Comparison of ENCODE assay signal across 11 cellular contexts in the genomic region with DNA sequence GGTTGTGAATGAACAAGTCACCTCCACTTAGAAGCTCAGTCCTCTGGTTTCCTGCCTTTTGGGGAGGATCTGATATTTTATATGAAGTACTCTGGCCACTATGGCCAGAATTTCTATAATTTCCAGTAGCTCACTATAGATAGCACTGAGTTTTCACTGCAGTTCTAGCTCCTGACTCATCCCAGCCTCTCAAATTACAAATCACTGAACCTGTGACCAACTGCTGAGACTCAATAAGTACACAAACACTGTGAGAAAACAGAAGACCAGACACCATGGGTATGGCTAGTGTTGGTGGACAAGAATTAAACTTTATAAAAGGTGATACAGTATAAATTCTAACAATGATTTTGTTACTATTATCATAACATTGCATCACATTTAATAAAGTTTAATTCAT. TPM values are rescaled to one million over a fixed set of nuclear protein-coding genes. Genes with fewer than 3 reads are reported as not detected.
DNase-seq lines count a peak whose midpoint lies in the region; ATAC-seq and TF ChIP-seq lines count a peak whose summit lies in the region.
"Had no signal": no experiment of that assay in that cellular context is flagged by ENCODE, and none has a peak within 500 bp of the region (broad histone marks: within the 10 kb centered on the region; RNA-seq: fewer than 3 reads in every experiment).

No MANE protein-coding gene starts in this region.

- no peak overlapping the region for H2BK12ac ChIP-seq in H9 (ENCODE audit: insufficient read length, low read depth, low read length)

- H3K27me3 ChIP-seq in endodermal cell (ENCODE audit: control insufficient read depth, insufficient read depth, low read length, poor library complexity, severe bottlenecking): no peaks in the 10 kb centered on the region
- H3K27me3 ChIP-seq in H9 (ENCODE audit: insufficient read depth, low read length): no peaks in the 10 kb centered on the region
- H3K27me3 ChIP-seq: spleen had no signal

- H3K4me2 ChIP-seq in H9 (ENCODE audit: insufficient read depth, insufficient read length, low read length): no peak overlapping the region

- no peaks in the 10 kb centered on the region for H3K79me2 ChIP-seq in H9 (ENCODE audit: insufficient read depth, low read length)

- H3K27ac Mint-ChIP-seq in endodermal cell (peak overlapping the region; percentile 5), osteocyte (ENCODE audit: unreplicated experiment) (peak overlapping the region; percentile 25), type B pancreatic cell (no peak overlapping the region), H9 (peak overlapping the region in 1 of 3 experiments; percentile 30; a peak in 1 of 7 replicates)

- no peak overlapping the region for H3K14ac ChIP-seq in H9 (ENCODE audit: insufficient read depth, low read length)

- no peak overlapping the region for H2BK15ac ChIP-seq in H9 (ENCODE audit: low read depth, low read length)

- no peak overlapping the region for H3K18ac ChIP-seq in H9 (ENCODE audit: insufficient read length, low read depth, low read length)

- H4K20me1 ChIP-seq in H9 (ENCODE audit: control insufficient read depth, insufficient read depth, insufficient read length): no peaks in the 10 kb centered on the region

- H4K91ac ChIP-seq in H9 (ENCODE audit: insufficient read length, low read depth, low read length): no peak overlapping the region

- no peak overlapping the region for H4K8ac ChIP-seq in H9 (replicated peaks; ENCODE audit: insufficient read length, low read depth, low read length)

- no peaks in the 10 kb centered on the region for H3K9me3 ChIP-seq in endodermal cell (ENCODE audit: control insufficient read depth, low read length)
- H3K9me3 ChIP-seq in H9 (ENCODE audit: control insufficient read depth, low read depth, low read length): no peaks in the 10 kb centered on the region
- H3K9me3 ChIP-seq: spleen had no signal

- H3K4me1 ChIP-seq in endodermal cell (ENCODE audit: control insufficient read depth, insufficient read depth, low read length) (no peaks in the 10 kb centered on the region), H9 (ENCODE audit: insufficient read depth, low read length) (no peaks in the 10 kb centered on the region)

- H3K23ac ChIP-seq in H9 (ENCODE audit: insufficient read length, low read depth, low read length): no peak overlapping the region

- H2BK120ac ChIP-seq in H9 (ENCODE audit: low read depth, low read length, poor library complexity, severe bottlenecking): no peak overlapping the region

- H3K4me1 Mint-ChIP-seq in endodermal cell: peaks cover 12% of the 10 kb centered on the region
- H3K4me1 Mint-ChIP-seq in osteocyte (ENCODE audit: unreplicated experiment): peaks cover 23% of the 10 kb centered on the region
- no peaks in the 10 kb centered on the region for H3K4me1 Mint-ChIP-seq in type B pancreatic cell (ENCODE audit: unreplicated experiment)
- peaks cover 5 to 6% of the 10 kb centered on the region in 2 experiments for H3K4me1 Mint-ChIP-seq in H9
- H3K4me1 Mint-ChIP-seq: brain had no signal

- H3T11ph ChIP-seq in H9 (ENCODE audit: low read length): no peak overlapping the region

- no peak overlapping the region for H3K4ac ChIP-seq in H9 (ENCODE audit: low read depth, low read length)

- H2AFZ ChIP-seq in H9 (ENCODE audit: low read length): no peak overlapping the region

- no peak overlapping the region for H2BK5ac ChIP-seq in H9 (ENCODE audit: insufficient read length, low read length)

- peaks cover 29% of the 10 kb centered on the region for H3K36me3 Mint-ChIP-seq in endodermal cell (ENCODE audit: low read depth)
- H3K36me3 Mint-ChIP-seq in osteocyte (ENCODE audit: unreplicated experiment): peaks cover 25% of the 10 kb centered on the region
- H3K36me3 Mint-ChIP-seq in type B pancreatic cell: peaks cover 22% of the 10 kb centered on the region
- peaks cover 4 to 25% (median 16%) of the 10 kb centered on the region in 3 experiments; a peak in 6 of 7 replicates for H3K36me3 Mint-ChIP-seq in H9 (ENCODE audit: insufficient read depth in 1 of 3, low read depth in 3 of 3)

- H3K27ac ChIP-seq in endodermal cell (ENCODE audit: low read depth, low read length) (no peak overlapping the region), H9 (ENCODE audit: insufficient read length, low read depth, low read length) (no peak overlapping the region)
- H3K27ac ChIP-seq: spleen had no signal

- no peak for TF ChIP-seq CTCF in endodermal cell (conservative IDR thresholded peaks at IDR 0.05)
- no peak for TF ChIP-seq CTCF in osteocyte (IDR thresholded peaks at IDR 0.05)
- no peak for TF ChIP-seq CTCF in type B pancreatic cell (conservative IDR thresholded peaks at IDR 0.05)
- TF ChIP-seq CTCF in H9 (conservative IDR thresholded peaks at IDR 0.05): no peak

- no peak overlapping the region for H2BK20ac ChIP-seq in H9 (ENCODE audit: low read depth, low read length, poor library complexity, severe bottlenecking)

- DNase-seq in Daoy (ENCODE audit: low read depth): peak; percentile 21
- DNase-seq in NCI-H510A treated with DMSO at 0.1 percent for 48 hours (lab: John Stamatoyannopoulos, UW): peak; percentile 39
- no peak for DNase-seq in endodermal cell
- no peak for DNase-seq in osteocyte (ENCODE audit: extremely low spot score, unreplicated experiment)
- DNase-seq in type B pancreatic cell (ENCODE audit: extremely low spot score, unreplicated experiment): no peak
- no peak for DNase-seq in A172 (ENCODE audit: low spot score)
- no peak for DNase-seq in H9
- DNase-seq: activated CD8-positive, alpha-beta memory T cell treated with anti-CD3 and anti-CD28 coated beads, Interleukin-2, amount 50 U/mL, for 48 hours; spleen had no signal

- H3K27me3 Mint-ChIP-seq in endodermal cell (ENCODE audit: insufficient read depth) (no peaks in the 10 kb centered on the region), osteocyte (ENCODE audit: unreplicated experiment) (no peaks in the 10 kb centered on the region), type B pancreatic cell (no peaks in the 10 kb centered on the region), H9 (ENCODE audit: low read depth) (no peaks in the 10 kb centered on the region)
- H3K27me3 Mint-ChIP-seq: brain had no signal

- H3K9me3 Mint-ChIP-seq in endodermal cell (peaks cover 11% of the 10 kb centered on the region), osteocyte (ENCODE audit: unreplicated experiment) (peaks cover 4% of the 10 kb centered on the region), type B pancreatic cell (no peaks in the 10 kb centered on the region), H9 (no peaks in the 10 kb centered on the region)

- H3K4me3 ChIP-seq in endodermal cell (ENCODE audit: low read length): no peak overlapping the region
- H3K4me3 ChIP-seq: spleen had no signal

- no peak for ATAC-seq in HG03432 (IDR thresholded peaks at IDR 0.05; ENCODE audit: unreplicated experiment)

- H3K79me1 ChIP-seq in H9 (ENCODE audit: insufficient read depth, low read depth, low read length, poor library complexity, severe bottlenecking): no peaks in the 10 kb centered on the region

- H2AK5ac ChIP-seq in H9 (ENCODE audit: insufficient read length, low read length): no peak overlapping the region

- H4K5ac ChIP-seq in H9 (ENCODE audit: insufficient read length, low read depth, low read length): no peak overlapping the region

- H3K9ac ChIP-seq in endodermal cell (ENCODE audit: extremely low read depth, low read length, poor library complexity, severe bottlenecking) (no peak overlapping the region), H9 (ENCODE audit: extremely low read depth, insufficient read length, low read length) (no peak overlapping the region)

- H3K36me3 ChIP-seq in endodermal cell (ENCODE audit: control insufficient read depth, insufficient read depth, low read length): no peaks in the 10 kb centered on the region

- H3K4me3 Mint-ChIP-seq in endodermal cell (no peak overlapping the region), osteocyte (ENCODE audit: unreplicated experiment) (no peak overlapping the region), type B pancreatic cell (no peak overlapping the region), H9 (no peak overlapping the region)
- H3K4me3 Mint-ChIP-seq: brain had no signal

- no peaks in the 10 kb centered on the region for H3K23me2 ChIP-seq in H9 (ENCODE audit: insufficient read length, low read depth, low read length, poor library complexity, severe bottlenecking)

- H3K56ac ChIP-seq in H9 (ENCODE audit: insufficient read length, low read depth, low read length): no peak overlapping the region

RNA-seq across cellular contexts. Expression of a gene that starts 47.1 kb away (rescaled TPM):
- total RNA-seq in Daoy (2014; rRNA removed; shearing (Covaris generic)): 2.0 and 9.0 TPM in 2 replicates
- 1 to 10 TPM; 1.9 to 3.5 TPM for total RNA-seq in endodermal cell
- 0.61 TPM for polyA plus RNA-seq in endodermal cell (2013, experiment 1 of 2)
- 1.1 TPM for polyA plus RNA-seq in endodermal cell (2013, experiment 2 of 2)
- 1.0 and 1.8 TPM in 2 replicates for total RNA-seq in osteocyte
- total RNA-seq in type B pancreatic cell (ENCODE audit: low replicate concordance): 2.4 and 3.7 TPM in 2 replicates
- total RNA-seq in A172 (2014; rRNA removed; shearing (Covaris generic)): 0.05 and 0.46 TPM in 2 replicates
- total RNA-seq in H9 (2021): 0.77 and 0.85 TPM in 2 replicates

Comparison
In these comparisons a context has a peak if more than half of its experiments do, and no peak if none do; other contexts are left out.
1. DNase-seq: peak in Daoy (single experiment) and NCI-H510A treated with DMSO at 0.1 percent for 48 hours (single experiment); none in endodermal cell (single experiment), osteocyte (single experiment), type B pancreatic cell (single experiment), A172 (single experiment) and H9 (single experiment).